ENCODE assay signal across 16 cellular contexts in the genomic region with DNA sequence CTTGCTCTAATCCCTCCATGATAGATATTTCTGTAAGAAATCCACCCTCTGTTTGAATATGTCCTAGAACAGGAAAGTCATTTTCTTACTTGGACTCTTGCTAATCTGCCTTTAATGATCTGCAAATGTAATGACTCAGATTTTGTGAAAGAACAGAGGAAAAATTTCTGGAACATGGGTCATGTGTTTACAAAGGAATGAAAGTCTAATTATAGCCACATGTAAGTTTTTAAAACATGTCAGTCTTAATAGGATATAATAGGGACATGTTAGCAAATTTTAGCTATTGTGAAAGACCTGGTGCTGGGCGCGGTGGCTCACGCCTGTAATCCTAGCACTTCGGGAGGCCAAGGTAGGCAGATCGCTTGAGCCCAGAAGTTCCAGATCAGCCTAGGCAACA. TPM values are rescaled to one million over a fixed set of nuclear protein-coding genes. Genes with fewer than 3 reads are reported as not detected.
DNase-seq lines count a peak whose midpoint lies in the region; ATAC-seq and TF ChIP-seq lines count a peak whose summit lies in the region.
"Had no signal": no experiment of that assay in that cellular context is flagged by ENCODE, and none has a peak within 500 bp of the region (broad histone marks: within the 10 kb centered on the region; RNA-seq: fewer than 3 reads in every experiment).

No MANE protein-coding gene starts in this region.

- 65% methylated on average over 5 of the region's 5 CpGs for WGBS in smooth muscle cell (ENCODE audit: low lambda C conversion rate)

- TF ChIP-seq CTCF in foreskin keratinocyte (conservative IDR thresholded peaks at IDR 0.05) (no peak), smooth muscle cell (IDR thresholded peaks at IDR 0.05; ENCODE audit: borderline replicate concordance, insufficient read depth, poor library complexity, severe bottlenecking) (no peak)

- peak; percentile 73 for DNase-seq in GM04503 (ENCODE audit: low read depth)
- DNase-seq in astrocyte of the hippocampus (ENCODE audit: low read depth, low spot score): peak; percentile 23
- DNase-seq in foreskin keratinocyte: peak; percentile 50 to 86
- DNase-seq in smooth muscle cell (lab: John Stamatoyannopoulos, UW; ENCODE audit: unreplicated experiment): no peak
- DNase-seq in left cardiac atrium: no peak
- no peak for DNase-seq in HUDEP-2 (lab: John Stamatoyannopoulos, UW; ENCODE audit: unreplicated experiment in 76 of 76)
- no peak for DNase-seq in NCI-H146 treated with DMSO at 0.1 percent for 48 hours (lab: John Stamatoyannopoulos, UW; ENCODE audit: unreplicated experiment)
- DNase-seq: activated T-cell treated with anti-CD3 and anti-CD28 coated beads, Interleukin-2, amount 50 U/mL, for 24 hours; CD4-positive, alpha-beta T cell; central memory CD4-positive, alpha-beta T cell; left ventricle myocardium superior; NCI-H146; stimulated activated CD4-positive, alpha-beta T cell treated with anti-CD3 and anti-CD28 coated beads, Interleukin-1b, Interleukin-23, amount 100 ng/mL, for 48 hours had no signal

- no peaks in the 10 kb centered on the region for H3K9me3 ChIP-seq in smooth muscle cell (replicated peaks; ENCODE audit: low read depth)

- H3K27ac ChIP-seq in foreskin keratinocyte (peak overlapping the region; percentile 98), smooth muscle cell (ENCODE audit: low read depth) (peak overlapping the region; percentile 4)

- no peaks in the 10 kb centered on the region for H3K27me3 ChIP-seq in foreskin keratinocyte
- no peaks in the 10 kb centered on the region for H3K27me3 ChIP-seq in smooth muscle cell (ENCODE audit: low read depth)

- no peaks in the 10 kb centered on the region for H3F3A ChIP-seq in smooth muscle cell (ENCODE audit: low read depth)

- no peak overlapping the region for H3K4me2 ChIP-seq in smooth muscle cell

- intact Hi-C loops in left cardiac atrium (cut with DNase I): no loop called here

- H3K9ac ChIP-seq in smooth muscle cell (ENCODE audit: low read depth): no peak overlapping the region

- H2AFZ ChIP-seq in smooth muscle cell (ENCODE audit: low read depth): no peak overlapping the region

- H3K79me2 ChIP-seq in smooth muscle cell (ENCODE audit: low read depth): no peaks in the 10 kb centered on the region

- peaks cover 14% of the 10 kb centered on the region for H3K4me1 ChIP-seq in foreskin keratinocyte
- no peaks in the 10 kb centered on the region for H3K4me1 ChIP-seq in smooth muscle cell (ENCODE audit: low read depth)

- H4K20me1 ChIP-seq in smooth muscle cell (ENCODE audit: low read depth): no peaks in the 10 kb centered on the region

- ATAC-seq in foreskin keratinocyte (peak; percentile 17), HG03460 (IDR thresholded peaks at IDR 0.05; ENCODE audit: unreplicated experiment) (no peak), left cardiac atrium (no peak)
- ATAC-seq: left ventricle myocardium superior; stimulated activated memory B cell treated with anti-CD40 and anti-IgM and Interleukin-4, amounts not matched to agents 10 μg/mL and 1 μg/mL and 100 μg/mL, for 72 hours; WTC11 had no signal

- no peak overlapping the region for H3K4me3 ChIP-seq in smooth muscle cell

- H3K36me3 ChIP-seq in smooth muscle cell (ENCODE audit: low read depth): no peaks in the 10 kb centered on the region

RNA-seq across cellular contexts. Expression of a gene that starts 47.6 kb away (rescaled TPM):
- total RNA-seq in foreskin keratinocyte (2.7 and 2.8 TPM in 2 replicates), smooth muscle cell (5.2 and 6.5 TPM in 2 replicates), left cardiac atrium (10 to 100 TPM in 1 of 2 donors, 1 to 10 TPM in 1; 8.5 to 11.5 TPM)
- polyA plus RNA-seq in foreskin keratinocyte (1.8 and 2.0 TPM in 2 replicates), smooth muscle cell (5.9 and 6.9 TPM in 2 replicates)

RNA-seq across cellular contexts. Expression of a gene that starts 47.8 kb away (rescaled TPM):
- total RNA-seq in foreskin keratinocyte: 42.2 and 52.5 TPM in 2 replicates
- 27.3 and 34.3 TPM in 2 replicates for polyA plus RNA-seq in foreskin keratinocyte
- 12.9 and 18.5 TPM in 2 replicates for total RNA-seq in smooth muscle cell
- 10.0 and 10.9 TPM in 2 replicates for polyA plus RNA-seq in smooth muscle cell
- 10 to 100 TPM; 14.4 to 22.9 TPM for total RNA-seq in left cardiac atrium

Comparison
In these comparisons a context has a peak if more than half of its experiments do, and no peak if none do; other contexts are left out.
1. DNase-seq: peak in GM04503 (single experiment), astrocyte of the hippocampus (single experiment) and foreskin keratinocyte (2 of 2); none in smooth muscle cell (single experiment), left cardiac atrium (single experiment), HUDEP-2 (0 of 76) and NCI-H146 treated with DMSO at 0.1 percent for 48 hours (single experiment).